ENCODE assay signal across 21 cellular contexts in genomic region chr4:102959503-102959902, GRCh38.
"Had no signal": no experiment of that assay in that cellular context is flagged by ENCODE, and none has a peak within 500 bp of the region (broad histone marks: within the 10 kb centered on the region; RNA-seq: fewer than 3 reads in every experiment).

No MANE protein-coding gene starts in this region.

- H3K27me3 ChIP-seq: ascending aorta, gastroesophageal sphincter, heart right ventricle, neural progenitor cell, suprapubic skin, transverse colon, vagina had no signal

- H2AFZ ChIP-seq: neural progenitor cell had no signal

- H3K4me1 ChIP-seq: ascending aorta, gastroesophageal sphincter, neural progenitor cell, suprapubic skin, transverse colon, vagina had no signal

- H3K9me3 ChIP-seq: ascending aorta, gastroesophageal sphincter, suprapubic skin, transverse colon, vagina had no signal

- ATAC-seq: activated T-cell treated with anti-CD3 and anti-CD28 coated beads, Interleukin-2, amount 50 U/mL, for 72 hours; esophagus mucosa; gastroesophageal sphincter; naive thymus-derived CD4-positive, alpha-beta T cell; stimulated activated naive CD8-positive, alpha-beta T cell treated with anti-CD3 and anti-CD28 coated beads, Interleukin-15, amount 100 ng/mL, for 72 hours had no signal

- H3K36me3 ChIP-seq: ascending aorta, gastroesophageal sphincter, heart right ventricle, neural progenitor cell, suprapubic skin, transverse colon, vagina had no signal

- H3K4me3 ChIP-seq: ascending aorta, gastroesophageal sphincter, heart right ventricle, neural progenitor cell, skin epidermis, suprapubic skin, transverse colon, vagina had no signal

- DNase-seq: activated CD4-positive, alpha-beta T cell treated with anti-CD3 and anti-CD28 coated beads, Interleukin-2, amount 10 ng/mL, durations not matched to agents 7 days and 5 days; activated CD8-positive, alpha-beta memory T cell treated with anti-CD3 and anti-CD28 coated beads, Interleukin-2, amount 50 U/mL, for 4 hours; activated effector memory CD4-positive, alpha-beta T cell treated with anti-CD3 and anti-CD28 coated beads, Interleukin-2, amount 50 U/mL, for 16 hours; activated naive CD4-positive, alpha-beta T cell treated with anti-CD3 and anti-CD28 coated beads, Interleukin-2, amount 50 U/mL, for 16 hours; activated T-cell treated with anti-CD3 and anti-CD28 coated beads, Interleukin-2, amount 50 U/mL, for 72 hours; cerebellar nuclear complex; effector CD8-positive, alpha-beta T cell; immature natural killer cell; mesendoderm; naive thymus-derived CD4-positive, alpha-beta T cell; stimulated activated CD4-positive, alpha-beta T cell treated with anti-CD3 and anti-CD28 coated beads, Interleukin-4, amount 100 ng/mL, for 1 hour; stimulated activated naive CD8-positive, alpha-beta T cell treated with anti-CD3 and anti-CD28 coated beads, Interleukin-15, amount 100 ng/mL, for 72 hours; transverse colon had no signal

- H3K27ac ChIP-seq: ascending aorta, gastroesophageal sphincter, heart right ventricle, neural progenitor cell, skin epidermis, suprapubic skin, transverse colon, vagina had no signal

- H3K9ac ChIP-seq: neural progenitor cell had no signal

- H3K4me2 ChIP-seq: neural progenitor cell had no signal
